ENCODE assay signal across 9 cellular contexts in the genomic region with DNA sequence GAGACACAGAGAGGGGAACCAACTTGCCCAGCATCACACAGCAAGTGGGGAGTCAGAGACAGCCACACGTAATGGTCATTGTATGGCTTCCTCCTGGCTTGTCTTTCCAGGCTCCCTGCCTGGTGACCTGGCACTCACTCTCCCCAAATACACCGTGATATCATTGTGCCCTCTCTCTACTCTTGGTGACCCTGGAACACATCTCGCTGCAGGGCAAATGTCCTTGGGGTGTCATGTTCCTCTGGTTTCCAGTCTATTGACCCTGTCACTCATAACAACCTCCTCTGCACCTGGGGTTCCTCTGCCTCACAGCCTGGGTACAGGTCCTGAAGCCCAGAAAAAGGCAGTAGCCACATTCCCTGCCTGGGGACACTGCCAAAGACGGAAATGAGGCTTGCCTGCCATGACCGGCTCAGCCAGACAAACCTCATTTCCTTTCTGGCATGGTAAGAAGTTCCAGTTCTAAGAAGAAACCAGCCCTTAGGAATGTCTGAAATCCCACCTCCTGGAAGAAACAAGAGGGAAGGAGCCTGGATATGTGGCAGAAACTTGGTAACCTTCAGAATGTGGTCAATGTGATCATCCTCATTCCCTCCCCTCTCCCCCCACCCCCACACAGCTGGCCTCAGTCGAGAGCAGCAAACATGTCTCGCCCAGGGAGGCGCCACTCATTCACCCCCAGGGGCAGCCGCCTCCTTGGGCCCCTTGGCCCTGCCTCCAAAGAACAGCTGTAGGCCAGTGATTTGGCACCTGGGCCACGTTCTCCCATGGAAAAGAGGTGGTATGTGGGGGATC. TPM values are rescaled to one million over a fixed set of nuclear protein-coding genes. Genes with fewer than 3 reads are reported as not detected.
DNase-seq lines count a peak whose midpoint lies in the region; ATAC-seq and TF ChIP-seq lines count a peak whose summit lies in the region.
"Had no signal": no experiment of that assay in that cellular context is flagged by ENCODE, and none has a peak within 500 bp of the region (broad histone marks: within the 10 kb centered on the region; RNA-seq: fewer than 3 reads in every experiment).

No MANE protein-coding gene starts in this region.

- no peak overlapping the region for H3K4me3 ChIP-seq in CD4-positive, alpha-beta memory T cell (ENCODE audit: low read length in 2 of 2)
- H3K4me3 ChIP-seq in prostate gland = no peak overlapping the region

- no peak for DNase-seq in CD4-positive, alpha-beta memory T cell
- DNase-seq in activated B cell treated with CpG ODN at 0.5 μM for 24 hours (no peak), glomerular visceral epithelial cell (ENCODE audit: extremely low spot score) (peak; percentile 98), prostate gland (ENCODE audit: low spot score) (peak; percentile 33), DMS53 (lab: John Stamatoyannopoulos, UW) (no peak), ecto neural progenitor cell (ENCODE audit: low spot score) (no peak), glutamatergic neuron (no peak)
- DNase-seq in central memory CD4-positive, alpha-beta T cell = no peak
- DNase-seq: activated CD4-positive, alpha-beta memory T cell treated with anti-CD3 and anti-CD28 coated beads for 36 hours had no signal

- no peak overlapping the region for H3K4me3 Mint-ChIP-seq in CD4-positive, alpha-beta memory T cell
- H3K4me3 Mint-ChIP-seq in activated B cell treated with CpG ODN at 0.5 μM for 24 hours (no peak overlapping the region), glutamatergic neuron (ENCODE audit: unreplicated experiment) (no peak overlapping the region)
- H3K4me3 Mint-ChIP-seq: activated CD4-positive, alpha-beta memory T cell treated with anti-CD3 and anti-CD28 coated beads for 36 hours had no signal

- H3K36me3 Mint-ChIP-seq in CD4-positive, alpha-beta memory T cell = peaks cover 11 to 17% of the 10 kb centered on the region in 2 donors
- H3K36me3 Mint-ChIP-seq in activated B cell treated with CpG ODN at 0.5 μM for 24 hours (ENCODE audit: low read depth) (peaks cover 29% of the 10 kb centered on the region), glutamatergic neuron (ENCODE audit: unreplicated experiment) (no peaks in the 10 kb centered on the region)

- no peak for TF ChIP-seq POLR2A in prostate gland (IDR thresholded peaks at IDR 0.05)

- peaks cover 0 to 8% (median 4%) of the 10 kb centered on the region in 4 donors for H3K4me1 Mint-ChIP-seq in CD4-positive, alpha-beta memory T cell
- H3K4me1 Mint-ChIP-seq in activated B cell treated with CpG ODN at 0.5 μM for 24 hours (peaks cover 46% of the 10 kb centered on the region), glutamatergic neuron (ENCODE audit: low read depth, unreplicated experiment) (peaks cover 2% of the 10 kb centered on the region)

- TF ChIP-seq CTCF in activated B cell treated with CpG ODN at 0.5 μM for 24 hours (IDR thresholded peaks at IDR 0.05) (no peak), prostate gland (IDR thresholded peaks at IDR 0.05) (no peak), glutamatergic neuron (IDR thresholded peaks at IDR 0.05; ENCODE audit: partially characterized antibody, unreplicated experiment) (no peak)

- intact Hi-C loops in CD4-positive, alpha-beta memory T cell (cut with micrococcal nuclease) = no loop called here
- intact Hi-C loops in activated B cell treated with CpG ODN at 0.5 μM for 24 hours (cut with micrococcal nuclease) = no loop called here
- intact Hi-C loops in prostate gland (cut with DNase I) = no loop called here

- POLR2A ChIA-PET in CD4-positive, alpha-beta memory T cell (lab: Charles Lee; ENCODE audit: partially characterized antibody) = no interaction called here
- POLR2A ChIA-PET in activated B cell treated with CpG ODN at 0.5 μM for 24 hours (lab: Charles Lee) = interaction anchor here (1.0 kb wide), 2 partner anchors 19 to 23 kb away, joined by 3 read pairs; no protein-coding TSS in a partner anchor

- H3K9me3 ChIP-seq in CD4-positive, alpha-beta memory T cell (ENCODE audit: control insufficient read depth in 1 of 2, low read length in 2 of 2) = no peaks in the 10 kb centered on the region
- H3K9me3 ChIP-seq in prostate gland = no peaks in the 10 kb centered on the region

- H3K27me3 Mint-ChIP-seq in CD4-positive, alpha-beta memory T cell = no peaks in the 10 kb centered on the region
- H3K27me3 Mint-ChIP-seq in activated B cell treated with CpG ODN at 0.5 μM for 24 hours (no peaks in the 10 kb centered on the region), glutamatergic neuron (ENCODE audit: unreplicated experiment) (peaks cover 2% of the 10 kb centered on the region)
- H3K27me3 Mint-ChIP-seq: activated CD4-positive, alpha-beta memory T cell treated with anti-CD3 and anti-CD28 coated beads for 36 hours had no signal

- 37% methylated on average over 10 of the region's 10 CpGs for WGBS in prostate gland

- H3K36me3 ChIP-seq in CD4-positive, alpha-beta memory T cell (ENCODE audit: insufficient read depth, low read length) = peaks cover 6% of the 10 kb centered on the region
- no peaks in the 10 kb centered on the region for H3K36me3 ChIP-seq in prostate gland

- no peaks in the 10 kb centered on the region for H3K27me3 ChIP-seq in CD4-positive, alpha-beta memory T cell (ENCODE audit: insufficient read depth, low read length)
- H3K27me3 ChIP-seq in prostate gland (replicated peaks; ENCODE audit: insufficient read depth) = no peaks in the 10 kb centered on the region

- H3K27ac ChIP-seq in CD4-positive, alpha-beta memory T cell (ENCODE audit: low read depth, low read length) = no peak overlapping the region
- H3K27ac ChIP-seq in prostate gland = peak overlapping the region; percentile 30 to 46

- CTCF ChIA-PET in CD4-positive, alpha-beta memory T cell (lab: Charles Lee; ENCODE audit: partially characterized antibody) = interaction anchor here (1.3 kb wide), 2 partner anchors 51 to 64 kb away, joined by 3 to 7 read pairs; no protein-coding TSS in a partner anchor
- CTCF ChIA-PET in activated B cell treated with CpG ODN at 0.5 μM for 24 hours (lab: Charles Lee) = interaction anchor here (1.0 kb wide), 1 partner anchor 25 kb away, joined by 3 read pairs; no protein-coding TSS in a partner anchor

- H3K9me3 Mint-ChIP-seq in CD4-positive, alpha-beta memory T cell = no peaks in the 10 kb centered on the region
- no peaks in the 10 kb centered on the region for H3K9me3 Mint-ChIP-seq in activated B cell treated with CpG ODN at 0.5 μM for 24 hours
- H3K9me3 Mint-ChIP-seq in glutamatergic neuron (ENCODE audit: unreplicated experiment) = peaks cover 3% of the 10 kb centered on the region
- H3K9me3 Mint-ChIP-seq: activated CD4-positive, alpha-beta memory T cell treated with anti-CD3 and anti-CD28 coated beads for 36 hours had no signal

- ATAC-seq in activated B cell treated with CpG ODN at 0.5 μM for 24 hours (ENCODE audit: low read depth) = peak; percentile 27

- peak overlapping the region in 6 of 7 donors; percentile 15 to 82 (median 47) for H3K27ac Mint-ChIP-seq in CD4-positive, alpha-beta memory T cell
- peak overlapping the region; percentile 59 for H3K27ac Mint-ChIP-seq in activated B cell treated with CpG ODN at 0.5 μM for 24 hours
- H3K27ac Mint-ChIP-seq in glutamatergic neuron (ENCODE audit: unreplicated experiment) = no peak overlapping the region
- H3K27ac Mint-ChIP-seq: activated CD4-positive, alpha-beta memory T cell treated with anti-CD3 and anti-CD28 coated beads for 36 hours had no signal

- H3K4me1 ChIP-seq in CD4-positive, alpha-beta memory T cell (ENCODE audit: insufficient read depth, low read length) = no peaks in the 10 kb centered on the region
- no peaks in the 10 kb centered on the region for H3K4me1 ChIP-seq in prostate gland (replicated peaks)

RNA-seq across cellular contexts. Expression of gene SMU1, which starts 30.6 kb away (rescaled TPM):
- 10 to 100 TPM; 30.9 to 31.6 TPM for total RNA-seq in CD4-positive, alpha-beta memory T cell
- 10 to 100 TPM; 21.8 to 33.0 TPM for polyA plus RNA-seq in CD4-positive, alpha-beta memory T cell
- total RNA-seq in activated B cell treated with CpG ODN at 0.5 μM for 24 hours (26.8 and 28.1 TPM in 2 replicates), prostate gland (10 to 100 TPM; 18.4 to 19.1 TPM), glutamatergic neuron (ENCODE audit: unreplicated experiment) (19.6 TPM)

Comparison
In these comparisons a context has a peak if more than half of its experiments do, and no peak if none do; other contexts are left out.
1. DNase-seq: peak in glomerular visceral epithelial cell (single experiment) and prostate gland (single experiment); none in CD4-positive, alpha-beta memory T cell (0 of 5), activated B cell treated with CpG ODN at 0.5 μM for 24 hours (single experiment), central memory CD4-positive, alpha-beta T cell (single experiment), DMS53 (single experiment), ecto neural progenitor cell (single experiment) and glutamatergic neuron (single experiment).